ENCODE assay signal across 1 cellular context in genomic region chr19:56087647-56088346, GRCh38.
TF ChIP-seq lines count a peak whose summit lies in the region.

No MANE protein-coding gene starts in this region.

TF ChIP-seq in WTC11, 78 proteins besides CTCF, POLR2A, EP300 and RAD21 (continued from another document):
- no peak for TF ChIP-seq STAT6 (CRISPR knock-in tag; conservative IDR thresholded peaks at IDR 0.05; ENCODE audit: low read depth)
- no peak for TF ChIP-seq FOXK1 (CRISPR knock-in tag; IDR thresholded peaks at IDR 0.05)
- no peak for TF ChIP-seq ZNF416 (CRISPR knock-in tag; IDR thresholded peaks at IDR 0.05)
- no peak for TF ChIP-seq ZBTB21 (CRISPR knock-in tag; IDR thresholded peaks at IDR 0.05; ENCODE audit: borderline replicate concordance)
- no peak for TF ChIP-seq USF1 (CRISPR knock-in tag; IDR thresholded peaks at IDR 0.05)
- TF ChIP-seq NR1H2 (CRISPR knock-in tag; IDR thresholded peaks at IDR 0.05), result no peak
